Comparison of ENCODE assay signal across 16 cellular contexts in genomic region chr11:10385696-10386095, GRCh38.
DNase-seq lines count a peak whose midpoint lies in the region; ATAC-seq and TF ChIP-seq lines count a peak whose summit lies in the region.
"Had no signal": no experiment of that assay in that cellular context is flagged by ENCODE, and none has a peak within 500 bp of the region (broad histone marks: within the 10 kb centered on the region; RNA-seq: fewer than 3 reads in every experiment).

No MANE protein-coding gene starts in this region.

- H3K79me1 ChIP-seq in mesenchymal stem cell (replicated peaks; ENCODE audit: low read length, poor library complexity, severe bottlenecking) = no peaks in the 10 kb centered on the region

- no peak overlapping the region for H2BK12ac ChIP-seq in mesenchymal stem cell (ENCODE audit: low read length in 2 of 2)

- peaks cover 5% of the 10 kb centered on the region; the same call in 1 of the 2 replicates for H3K36me3 ChIP-seq in GM23338 (ENCODE audit: insufficient read depth)
- H3K36me3 ChIP-seq in esophagus squamous epithelium = no peaks in the 10 kb centered on the region
- no peaks in the 10 kb centered on the region for H3K36me3 ChIP-seq in mesenchymal stem cell (ENCODE audit: control insufficient read depth in 1 of 2, insufficient read depth in 2 of 2, low read depth in 1 of 2, low read length in 2 of 2)
- H3K36me3 ChIP-seq in testis (ENCODE audit: low read depth, missing control alignments) = no peaks in the 10 kb centered on the region
- H3K36me3 ChIP-seq: breast epithelium, prostate gland had no signal

- peaks cover 3% of the 10 kb centered on the region; the same call in 2 of the 3 replicates for H3K9me3 Mint-ChIP-seq in GM23338
- H3K9me3 Mint-ChIP-seq: activated naive CD8-positive, alpha-beta T cell treated with anti-CD3 and anti-CD28 coated beads for 36 hours had no signal

- H4K8ac ChIP-seq in mesenchymal stem cell (ENCODE audit: low read length) = no peak overlapping the region

- H3K4me3 ChIP-seq in GM23338 (no peak overlapping the region), esophagus squamous epithelium (no peak overlapping the region), mesenchymal stem cell (ENCODE audit: insufficient read depth in 1 of 2, low read depth in 1 of 2, low read length in 2 of 2) (no peak overlapping the region), testis (no peak overlapping the region)
- H3K4me3 ChIP-seq: breast epithelium, prostate gland had no signal

- TF ChIP-seq CTCF in GM23338 (conservative IDR thresholded peaks at IDR 0.05; ENCODE audit: low read depth in 2 of 2) (no peak), esophagus squamous epithelium (IDR thresholded peaks at IDR 0.05) (no peak), testis (IDR thresholded peaks at IDR 0.05) (no peak)

- H3K4me2 ChIP-seq in GM23338 (no peak overlapping the region), mesenchymal stem cell (ENCODE audit: low read length, poor library complexity, severe bottlenecking) (no peak overlapping the region)
- H3K4me2 ChIP-seq: SK-N-SH had no signal

- H3K4ac ChIP-seq in mesenchymal stem cell (ENCODE audit: low read depth in 1 of 2, low read length in 2 of 2) = no peak overlapping the region

- no peaks in the 10 kb centered on the region for H4K20me1 ChIP-seq in GM23338 (replicated peaks; ENCODE audit: insufficient read depth)

- no peaks in the 10 kb centered on the region; the same call in 1 of the 3 replicates for H3K36me3 Mint-ChIP-seq in GM23338 (ENCODE audit: low read depth)

- H3K27ac Mint-ChIP-seq in GM23338 = no peak overlapping the region
- H3K27ac Mint-ChIP-seq: activated naive CD8-positive, alpha-beta T cell treated with anti-CD3 and anti-CD28 coated beads for 36 hours had no signal

- H2AK5ac ChIP-seq in mesenchymal stem cell (ENCODE audit: low read length, severe bottlenecking) = no peak overlapping the region

- H3K4me1 ChIP-seq in GM23338 (ENCODE audit: insufficient read depth) (no peaks in the 10 kb centered on the region), esophagus squamous epithelium (peaks cover 12 to 36% (median 29%) of the 10 kb centered on the region in 3 donors), mesenchymal stem cell (ENCODE audit: control insufficient read depth, insufficient read depth, low read depth, low read length) (peaks cover 5% of the 10 kb centered on the region), testis (peaks cover 21% of the 10 kb centered on the region)
- H3K4me1 ChIP-seq: breast epithelium had no signal

- H3K18ac ChIP-seq in mesenchymal stem cell (ENCODE audit: low read depth in 1 of 2, low read length in 2 of 2) = no peak overlapping the region

- H4K91ac ChIP-seq in mesenchymal stem cell (ENCODE audit: low read length) = no peak overlapping the region

- H3K4me1 Mint-ChIP-seq in GM23338 = peaks cover 4% of the 10 kb centered on the region; the same call in 2 of the 3 replicates
- H3K4me1 Mint-ChIP-seq: activated naive CD8-positive, alpha-beta T cell treated with anti-CD3 and anti-CD28 coated beads for 36 hours had no signal

- WGBS in esophagus squamous epithelium, 2 donors = 70 to 72% methylated on average over 6 of the region's 6 CpGs
- 89% methylated on average over 6 of the region's 6 CpGs for WGBS in mesenchymal stem cell
- 60 to 83% methylated on average over 6 of the region's 6 CpGs for WGBS in testis, 2 donors

- H2BK120ac ChIP-seq in mesenchymal stem cell (ENCODE audit: low read depth, low read length) = no peak overlapping the region

- no peak overlapping the region for H2BK5ac ChIP-seq in mesenchymal stem cell (ENCODE audit: low read depth, low read length, poor library complexity, severe bottlenecking)

- H3K23ac ChIP-seq in mesenchymal stem cell (ENCODE audit: low read length in 2 of 2) = no peak overlapping the region

- no peak for DNase-seq in GM23338 (ENCODE audit: low spot score)
- no peak for DNase-seq in esophagus squamous epithelium (lab: John Stamatoyannopoulos, UW)
- DNase-seq in mesenchymal stem cell = no peak
- DNase-seq in testis = peak; percentile 77
- DNase-seq in activated T-cell treated with anti-CD3 and anti-CD28 coated beads, Interleukin-2, amount 50 U/mL, for 1 hour = no peak
- DNase-seq in RPMI8226 = no peak
- no peak for DNase-seq in GF-D8 (lab: John Stamatoyannopoulos, UW)
- DNase-seq: activated naive CD8-positive, alpha-beta T cell treated with anti-CD3 and anti-CD28 coated beads for 36 hours; activated T-cell treated with anti-CD3 and anti-CD28 coated beads, Interleukin-2, amount 50 U/mL, for 48 hours; DMS153; effector CD4-positive, alpha-beta T cell; PC-3; SK-N-SH had no signal

- intact Hi-C loops in esophagus squamous epithelium (cut with DNase I) = no loop called here
- intact Hi-C loops in testis (cut with DNase I; ENCODE audit: low total_unique reads) = no loop called here

- H3F3A ChIP-seq in GM23338 (replicated peaks; ENCODE audit: low read depth) = no peaks in the 10 kb centered on the region

- H3K9me3 ChIP-seq in esophagus squamous epithelium = no peaks in the 10 kb centered on the region
- H3K9me3 ChIP-seq in mesenchymal stem cell (ENCODE audit: control insufficient read depth, low read length) = no peaks in the 10 kb centered on the region
- no peaks in the 10 kb centered on the region for H3K9me3 ChIP-seq in testis
- H3K9me3 ChIP-seq: breast epithelium, prostate gland, SK-N-SH had no signal

- H3K27me3 Mint-ChIP-seq in GM23338 (ENCODE audit: insufficient read depth, low read depth, poor library complexity) = peaks cover 9% of the 10 kb centered on the region

- no peaks in the 10 kb centered on the region for H3K79me2 ChIP-seq in GM23338 (replicated peaks; ENCODE audit: insufficient read depth)

- peak overlapping the region; percentile 75 for H3K9ac ChIP-seq in mesenchymal stem cell (ENCODE audit: low read length)
- H3K9ac ChIP-seq: SK-N-SH had no signal

- ATAC-seq in GM23338 (no peak), GM18511 (IDR thresholded peaks at IDR 0.05; ENCODE audit: unreplicated experiment) (no peak)
- ATAC-seq: PC-3 had no signal

- no peaks in the 10 kb centered on the region for H3K27me3 ChIP-seq in GM23338 (ENCODE audit: insufficient read depth)
- peaks cover 0 to 4% (median 0%) of the 10 kb centered on the region in 4 donors for H3K27me3 ChIP-seq in esophagus squamous epithelium
- peaks cover 0 to 5% of the 10 kb centered on the region in 2 experiments for H3K27me3 ChIP-seq in mesenchymal stem cell (ENCODE audit: control insufficient read depth in 1 of 2, insufficient read depth in 1 of 2, low read length in 2 of 2)
- H3K27me3 ChIP-seq in testis = no peaks in the 10 kb centered on the region
- H3K27me3 ChIP-seq: breast epithelium had no signal

- no peak overlapping the region for H3K27ac ChIP-seq in GM23338 (ENCODE audit: low read depth)
- H3K27ac ChIP-seq in esophagus squamous epithelium = peak overlapping the region in 3 of 4 donors; percentile 52 to 89 (median 84)
- no peak overlapping the region for H3K27ac ChIP-seq in mesenchymal stem cell (ENCODE audit: low read length, poor library complexity, severe bottlenecking)
- no peak overlapping the region for H3K27ac ChIP-seq in testis

- H3K4me3 Mint-ChIP-seq in GM23338 = no peak overlapping the region
- H3K4me3 Mint-ChIP-seq: activated naive CD8-positive, alpha-beta T cell treated with anti-CD3 and anti-CD28 coated beads for 36 hours had no signal

- H3K14ac ChIP-seq in mesenchymal stem cell (ENCODE audit: low read length in 2 of 2) = no peak overlapping the region

- H2BK15ac ChIP-seq in mesenchymal stem cell (ENCODE audit: low read depth, poor library complexity, severe bottlenecking) = no peak overlapping the region

- peaks cover 9% of the 10 kb centered on the region; the same call in 1 of the 2 replicates for H3K9me2 ChIP-seq in GM23338 (ENCODE audit: insufficient read depth)
- H3K9me2 ChIP-seq: SK-N-SH had no signal

- H2AFZ ChIP-seq in GM23338 (0 out of 2 replicates have a peak overlapping the region, but pooled peaks have one; percentile 23), mesenchymal stem cell (ENCODE audit: low read depth, low read length) (no peak overlapping the region)

- TF ChIP-seq POLR2A in esophagus squamous epithelium (IDR thresholded peaks at IDR 0.05) (no peak), testis (IDR thresholded peaks at IDR 0.05) (no peak)

TF ChIP-seq in GM23338, 12 proteins besides CTCF, POLR2A, EP300 and RAD21:
- no peak for TF ChIP-seq JUNB (IDR thresholded peaks at IDR 0.05; ENCODE audit: unreplicated experiment)
- TF ChIP-seq ZNF331 (CRISPR knock-in tag; IDR thresholded peaks at IDR 0.05; ENCODE audit: low read depth) = no peak
- no peak for TF ChIP-seq EZH2 (IDR thresholded peaks at IDR 0.05; ENCODE audit: low read depth, unreplicated experiment)
- TF ChIP-seq CREB1 (CRISPR knock-in tag; IDR thresholded peaks at IDR 0.05; ENCODE audit: low read depth) = no peak

Comparison
In these comparisons a context has a peak if more than half of its experiments do, and no peak if none do; other contexts are left out.
1. H3K27ac ChIP-seq: peak in esophagus squamous epithelium (3 of 4); none in GM23338 (single experiment), mesenchymal stem cell (single experiment) and testis (0 of 2).